In genomic region chr3:72964633-72965032, GRCh38 we compare ENCODE assay signal across 1 cellular context.
A peak's percentile ranks its signal among the peaks of the same experiment; 100 is the strongest.
TF ChIP-seq lines count a peak whose summit lies in the region.

No MANE protein-coding gene starts in this region.

TF ChIP-seq in HepG2, 621 proteins besides CTCF, POLR2A, EP300 and RAD21 (continued from another document):
- no peak for TF ChIP-seq MNT (IDR thresholded peaks at IDR 0.05)
- peak; percentile 65 for TF ChIP-seq FOXA3 (CRISPR knock-in tag; IDR thresholded peaks at IDR 0.05)
- TF ChIP-seq CBX2 (IDR thresholded peaks at IDR 0.05; ENCODE audit: low read depth, low read length): no peak
- no peak for TF ChIP-seq CBX2 (CRISPR knock-in tag; IDR thresholded peaks at IDR 0.05; ENCODE audit: low read depth)
- TF ChIP-seq CSRNP2 (CRISPR knock-in tag; conservative IDR thresholded peaks at IDR 0.05; ENCODE audit: low read depth): no peak
- no peak for TF ChIP-seq KLF13 (CRISPR knock-in tag; IDR thresholded peaks at IDR 0.05)
- no peak for TF ChIP-seq NFIC (IDR thresholded peaks at IDR 0.05; ENCODE audit: low read length)
- TF ChIP-seq ATF5 (CRISPR knock-in tag; IDR thresholded peaks at IDR 0.05; ENCODE audit: low read depth): no peak
- TF ChIP-seq ZNF460 (CRISPR knock-in tag; IDR thresholded peaks at IDR 0.05; ENCODE audit: borderline replicate concordance): no peak
- TF ChIP-seq HOXA5 (CRISPR knock-in tag; IDR thresholded peaks at IDR 0.05): no peak
- TF ChIP-seq SAFB2 (CRISPR knock-in tag; IDR thresholded peaks at IDR 0.05; ENCODE audit: borderline replicate concordance, low read depth): no peak
- TF ChIP-seq SOX5 (CRISPR knock-in tag; IDR thresholded peaks at IDR 0.05; ENCODE audit: borderline replicate concordance): peak; percentile 31; the same call in 1 of the 2 replicates
- TF ChIP-seq GABPB1 (CRISPR knock-in tag; IDR thresholded peaks at IDR 0.05): no peak
- no peak for TF ChIP-seq ZNF776 (CRISPR knock-in tag; IDR thresholded peaks at IDR 0.05)
- TF ChIP-seq CBX1 (IDR thresholded peaks at IDR 0.05; ENCODE audit: low read depth): no peak
- TF ChIP-seq HOXA7 (CRISPR knock-in tag; IDR thresholded peaks at IDR 0.05): no peak
